ENCODE assay signal across 5 cellular contexts in genomic region chr3:7568526-7569184, GRCh38.
"Had no signal": no experiment of that assay in that cellular context is flagged by ENCODE, and none has a peak within 500 bp of the region (broad histone marks: within the 10 kb centered on the region; RNA-seq: fewer than 3 reads in every experiment).

No MANE protein-coding gene starts in this region.

- H2AFZ ChIP-seq: GM23248 had no signal

- DNase-seq: GM23248, H9, HCEC 1CT, IMR-90 had no signal

- H3K4me3 ChIP-seq: GM23248, K562 had no signal

- H3K4me3 Mint-ChIP-seq: H9 had no signal

- ATAC-seq: K562 had no signal

- H3K27ac ChIP-seq: GM23248 had no signal
